Comparison of ENCODE assay signal across 24 cellular contexts in the genomic region with DNA sequence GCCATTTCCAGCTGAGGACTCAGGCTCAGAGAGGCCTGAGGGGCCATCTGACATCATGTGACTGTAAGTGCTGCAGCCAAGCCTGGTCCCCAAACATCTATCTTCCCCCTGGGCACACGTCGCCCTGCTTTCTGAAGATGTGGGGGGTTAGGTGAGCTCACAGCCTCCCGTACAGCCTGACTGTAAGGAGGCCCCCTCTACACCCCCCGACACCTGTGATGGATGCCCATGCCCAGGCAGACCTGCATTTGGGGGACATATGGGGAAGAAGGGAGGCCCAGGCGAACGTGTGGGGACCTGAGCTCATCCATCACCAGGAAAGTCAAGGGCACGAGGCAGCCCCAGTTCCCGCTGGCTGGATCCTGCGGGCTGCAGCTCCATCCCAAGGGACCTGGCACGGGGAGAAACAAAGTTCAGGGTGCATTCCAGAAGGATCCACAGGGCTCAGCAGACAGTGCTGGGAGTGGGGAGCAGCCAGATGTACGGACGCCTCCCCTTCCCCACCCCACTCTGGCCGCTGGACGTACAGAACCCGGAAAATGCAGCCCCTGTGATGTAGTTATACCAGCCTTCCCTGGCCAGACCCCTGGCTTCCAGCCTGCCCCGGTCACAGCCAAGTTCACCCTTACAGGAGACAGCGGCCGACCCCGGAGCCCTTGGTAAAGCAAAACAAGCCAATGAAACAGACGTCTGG.
"Had no signal": no experiment of that assay in that cellular context is flagged by ENCODE, and none has a peak within 500 bp of the region (broad histone marks: within the 10 kb centered on the region; RNA-seq: fewer than 3 reads in every experiment).

No MANE protein-coding gene starts in this region.

- H3K27me3 Mint-ChIP-seq: activated naive CD4-positive, alpha-beta T cell treated with anti-CD3 and anti-CD28 coated beads, Interleukin-2, amount 10 ng/mL, durations not matched to agents 7 days and 5 days; activated naive CD8-positive, alpha-beta T cell had no signal

- H3K9me3 Mint-ChIP-seq: activated CD4-positive, alpha-beta T cell treated with anti-CD3 and anti-CD28 coated beads, Interleukin-2, amount 10 ng/mL, durations not matched to agents 7 days and 5 days; activated naive CD8-positive, alpha-beta T cell treated with anti-CD3 and anti-CD28 coated beads, Interleukin-2, amount 50 U/mL, for 24 hours; activated T-cell treated with anti-CD3 and anti-CD28 coated beads, Interleukin-2, amount 50 U/mL, for 24 hours; activated T-helper 2 cell treated with anti-CD3 and anti-CD28 coated beads, Interferon-gamma antibody, Interleukin-2, Interleukin-4, amounts not matched to agents 10 μg/mL and 5 μg/mL and 100 μg/mL, durations not matched to agents 14 hours and 24 hours and 36 hours; T-helper 1 cell treated with Interleukin-12 subunit alpha and Interleukin-12 subunit beta and Interleukin-4 antibody, amounts not matched to agents 30 μg/mL and 1 μg/mL, for 36 hours; T-helper 2 cell treated with Interferon-gamma antibody and Interleukin-4, amounts not matched to agents 5 μg/mL and 100 μg/mL, for 36 hours had no signal

- H3K4me1 Mint-ChIP-seq: activated CD4-positive, alpha-beta T cell treated with anti-CD3 and anti-CD28 coated beads, Interleukin-2, amount 10 ng/mL, durations not matched to agents 7 days and 5 days; activated naive CD4-positive, alpha-beta T cell treated with anti-CD3 and anti-CD28 coated beads, Interleukin-2, amount 10 ng/mL, durations not matched to agents 7 days and 5 days; activated naive CD8-positive, alpha-beta T cell treated with anti-CD3 and anti-CD28 coated beads, Interleukin-2, amount 50 U/mL, for 24 hours had no signal

- H3K4me3 Mint-ChIP-seq: activated CD4-positive, alpha-beta T cell treated with anti-CD3 and anti-CD28 coated beads, Interleukin-2, amount 10 ng/mL, durations not matched to agents 7 days and 5 days; activated CD8-positive, alpha-beta T cell treated with anti-CD3 and anti-CD28 coated beads, Interleukin-2, amount 10 ng/mL, durations not matched to agents 7 days and 5 days; activated naive CD4-positive, alpha-beta T cell treated with anti-CD3 and anti-CD28 coated beads, Interleukin-2, amount 10 ng/mL, durations not matched to agents 7 days and 5 days; activated naive CD8-positive, alpha-beta T cell; activated naive CD8-positive, alpha-beta T cell treated with anti-CD3 and anti-CD28 coated beads, Interleukin-2, amount 50 U/mL, for 24 hours; activated T-cell treated with anti-CD3 and anti-CD28 coated beads, Interleukin-2, amount 50 U/mL, for 24 hours; brain; T-helper 1 cell treated with Interleukin-12 subunit alpha and Interleukin-12 subunit beta and Interleukin-4 antibody, amounts not matched to agents 30 μg/mL and 1 μg/mL, for 36 hours; T-helper 2 cell treated with Interferon-gamma antibody and Interleukin-4, amounts not matched to agents 5 μg/mL and 100 μg/mL, for 36 hours had no signal

- DNase-seq: activated CD4-positive, alpha-beta T cell treated with anti-CD3 and anti-CD28 coated beads, Interleukin-2, amount 10 ng/mL, durations not matched to agents 7 days and 5 days; activated CD4-positive, alpha-beta T cell treated with anti-CD3 and anti-CD28 coated beads, Interleukin-2, amount 50 U/mL, for 48 hours; activated CD8-positive, alpha-beta T cell treated with anti-CD3 and anti-CD28 coated beads, Interleukin-2, amount 10 ng/mL, durations not matched to agents 7 days and 5 days; activated naive CD4-positive, alpha-beta T cell treated with anti-CD3 and anti-CD28 coated beads, Interleukin-2, amount 10 ng/mL, durations not matched to agents 7 days and 5 days; activated naive CD8-positive, alpha-beta T cell treated with anti-CD3 and anti-CD28 coated beads, Interleukin-2, amount 50 U/mL, for 24 hours; activated T-cell treated with anti-CD3 and anti-CD28 coated beads, Interleukin-2, amount 50 U/mL, for 24 hours; anterior cingulate cortex; caudate nucleus; Karpas-422; KBM-7; NCI-H1105; NCI-H1417 treated with DMSO at 0.1 percent for 48 hours; NCI-H187 treated with DMSO at 0.1 percent for 48 hours; NCI-H345; NCI-H524 treated with DMSO at 0.1 percent for 48 hours; SHP77 treated with DMSO at 0.1 percent for 48 hours; SK-N-SH had no signal

- H3K27ac ChIP-seq: SJSA1 had no signal

- ATAC-seq: activated CD8-positive, alpha-beta T cell treated with anti-CD3 and anti-CD28 coated beads, Interleukin-2, amount 10 ng/mL, durations not matched to agents 7 days and 5 days; activated naive CD8-positive, alpha-beta T cell treated with anti-CD3 and anti-CD28 coated beads, Interleukin-2, amount 50 U/mL, for 24 hours; Panc1 had no signal

- H3K4me3 ChIP-seq: SJSA1 had no signal

- H3K36me3 Mint-ChIP-seq: activated naive CD4-positive, alpha-beta T cell treated with anti-CD3 and anti-CD28 coated beads, Interleukin-2, amount 10 ng/mL, durations not matched to agents 7 days and 5 days; activated naive CD8-positive, alpha-beta T cell; brain had no signal

- H3K36me3 ChIP-seq: SJSA1 had no signal

- H3K27ac Mint-ChIP-seq: activated CD4-positive, alpha-beta T cell treated with anti-CD3 and anti-CD28 coated beads, Interleukin-2, amount 10 ng/mL, durations not matched to agents 7 days and 5 days; activated CD8-positive, alpha-beta T cell treated with anti-CD3 and anti-CD28 coated beads, Interleukin-2, amount 10 ng/mL, durations not matched to agents 7 days and 5 days; activated naive CD4-positive, alpha-beta T cell treated with anti-CD3 and anti-CD28 coated beads, Interleukin-2, amount 10 ng/mL, durations not matched to agents 7 days and 5 days; activated naive CD8-positive, alpha-beta T cell; activated naive CD8-positive, alpha-beta T cell treated with anti-CD3 and anti-CD28 coated beads, Interleukin-2, amount 50 U/mL, for 24 hours; activated T-cell treated with anti-CD3 and anti-CD28 coated beads, Interleukin-2, amount 50 U/mL, for 24 hours; activated T-helper 2 cell treated with anti-CD3 and anti-CD28 coated beads, Interferon-gamma antibody, Interleukin-2, Interleukin-4, amounts not matched to agents 10 μg/mL and 5 μg/mL and 100 μg/mL, durations not matched to agents 14 hours and 24 hours and 36 hours; brain; T-helper 1 cell treated with Interleukin-12 subunit alpha and Interleukin-12 subunit beta and Interleukin-4 antibody, amounts not matched to agents 30 μg/mL and 1 μg/mL, for 36 hours; T-helper 2 cell treated with Interferon-gamma antibody and Interleukin-4, amounts not matched to agents 5 μg/mL and 100 μg/mL, for 36 hours had no signal

- H3K4me1 ChIP-seq: SJSA1 had no signal

- H3K9me3 ChIP-seq: SJSA1, SK-N-SH had no signal
